In genomic region chr7:64802699-64803098, GRCh38 we compare ENCODE assay signal across 1 cellular context.
TF ChIP-seq lines count a peak whose summit lies in the region.

No MANE protein-coding gene starts in this region.

TF ChIP-seq in SK-N-SH treated with all-trans-retinoic acid at 6 μM for 48 hours, 23 proteins besides CTCF, POLR2A, EP300 and RAD21 (continued from another document):
- no peak for TF ChIP-seq CREB5 (CRISPR knock-in tag; IDR thresholded peaks at IDR 0.05; ENCODE audit: low read depth)
- no peak for TF ChIP-seq ARNTL (CRISPR knock-in tag; IDR thresholded peaks at IDR 0.05; ENCODE audit: borderline replicate concordance, low read depth)
- no peak for TF ChIP-seq OSR1 (CRISPR knock-in tag; IDR thresholded peaks at IDR 0.05)
- TF ChIP-seq CSRNP3 (CRISPR knock-in tag; IDR thresholded peaks at IDR 0.05), result no peak
- no peak for TF ChIP-seq ZNF565 (CRISPR knock-in tag; conservative IDR thresholded peaks at IDR 0.05; ENCODE audit: low read depth)
TF ChIP-seq in SK-N-SH treated with all-trans-retinoic acid at 6 μM for 48 hours: peak in this region for 0.
